8 cellular contexts compared by ENCODE assay signal in the genomic region with DNA sequence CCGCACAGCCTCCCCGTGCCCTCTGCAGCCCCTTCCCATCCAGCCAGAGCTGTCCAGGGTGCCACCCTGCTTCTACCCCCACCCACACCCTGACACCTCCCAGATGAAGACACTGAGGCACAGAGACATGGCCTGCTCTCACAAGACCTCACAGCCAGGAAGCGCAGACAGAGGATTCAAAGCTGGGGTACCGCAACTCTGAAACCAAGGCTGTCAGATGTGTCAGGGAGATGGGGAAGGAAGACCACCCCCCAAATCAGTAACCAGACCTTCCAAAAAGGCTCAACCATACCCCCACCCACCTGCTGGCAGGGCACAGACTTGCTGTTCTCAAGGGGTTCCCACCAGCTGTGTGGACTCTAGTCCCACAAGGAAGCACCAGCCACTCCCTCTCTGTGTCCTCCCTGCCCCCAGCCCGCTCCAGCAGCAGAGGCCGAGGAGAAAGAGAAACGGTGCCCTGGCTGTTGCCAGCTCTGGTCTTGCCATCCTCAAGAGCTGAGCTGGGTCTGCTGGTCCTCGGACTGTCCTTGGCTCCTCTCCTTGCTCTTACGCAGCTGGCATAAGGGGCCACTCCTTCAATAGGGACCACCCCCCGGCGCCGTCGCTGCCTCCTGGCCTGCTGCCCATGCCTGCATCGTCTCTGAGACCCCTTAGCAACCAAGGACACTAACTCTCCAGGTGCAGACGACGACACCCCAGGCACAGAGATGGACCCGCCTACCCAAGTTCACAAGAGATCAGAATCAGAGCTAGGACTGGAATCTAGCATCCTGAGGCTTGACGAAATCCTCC. TPM values are rescaled to one million over a fixed set of nuclear protein-coding genes. Genes with fewer than 3 reads are reported as not detected.
DNase-seq lines count a peak whose midpoint lies in the region; ATAC-seq lines count a peak whose summit lies in the region.

No MANE protein-coding gene starts in this region.

- WGBS in adipose tissue, 3 donors: 7 to 52% (median 10%) methylated on average over 18 of the region's 18 CpGs

- H3K4me1 Mint-ChIP-seq in activated T-cell treated with anti-CD3 and anti-CD28 coated beads, Interleukin-2, amount 50 U/mL, for 4 hours (ENCODE audit: low read depth): peaks cover 80% of the 10 kb centered on the region
- H3K4me1 Mint-ChIP-seq in stimulated activated naive CD8-positive, alpha-beta T cell treated with anti-CD3 and anti-CD28 coated beads, Interleukin-15, amount 100 ng/mL, for 72 hours: peaks cover 64% of the 10 kb centered on the region

- H3K9me3 Mint-ChIP-seq in activated T-cell treated with anti-CD3 and anti-CD28 coated beads, Interleukin-2, amount 50 U/mL, for 4 hours: no peaks in the 10 kb centered on the region
- H3K9me3 Mint-ChIP-seq in stimulated activated naive CD8-positive, alpha-beta T cell treated with anti-CD3 and anti-CD28 coated beads, Interleukin-15, amount 100 ng/mL, for 72 hours: no peaks in the 10 kb centered on the region

- peak overlapping the region; percentile 46 for H3K27ac ChIP-seq in adipose tissue (ENCODE audit: low read depth, low read length)
- H3K27ac ChIP-seq in layer of hippocampus (ENCODE audit: low read depth, low read length): peak overlapping the region; percentile 87

- H3K4me3 Mint-ChIP-seq in activated T-cell treated with anti-CD3 and anti-CD28 coated beads, Interleukin-2, amount 50 U/mL, for 4 hours: peak overlapping the region; percentile 98
- H3K4me3 Mint-ChIP-seq in stimulated activated naive CD8-positive, alpha-beta T cell treated with anti-CD3 and anti-CD28 coated beads, Interleukin-15, amount 100 ng/mL, for 72 hours: peak overlapping the region; percentile 93 to 94

- peaks cover 18% of the 10 kb centered on the region for H3K36me3 Mint-ChIP-seq in activated T-cell treated with anti-CD3 and anti-CD28 coated beads, Interleukin-2, amount 50 U/mL, for 4 hours (ENCODE audit: insufficient read depth)

- H3K27me3 ChIP-seq in layer of hippocampus (ENCODE audit: control insufficient read depth, insufficient read depth, low read length): no peaks in the 10 kb centered on the region

- no peak for ATAC-seq in activated T-cell treated with anti-CD3 and anti-CD28 coated beads, Interleukin-2, amount 50 U/mL, for 4 hours
- no peak for ATAC-seq in stimulated activated naive CD8-positive, alpha-beta T cell treated with anti-CD3 and anti-CD28 coated beads, Interleukin-15, amount 100 ng/mL, for 72 hours
- no peak for ATAC-seq in GM21619 (IDR thresholded peaks at IDR 0.05; ENCODE audit: unreplicated experiment)

- H3K27ac Mint-ChIP-seq in stimulated activated naive CD8-positive, alpha-beta T cell treated with anti-CD3 and anti-CD28 coated beads, Interleukin-15, amount 100 ng/mL, for 72 hours: peak overlapping the region; percentile 94 to 98

- no peaks in the 10 kb centered on the region for H3K27me3 Mint-ChIP-seq in activated T-cell treated with anti-CD3 and anti-CD28 coated beads, Interleukin-2, amount 50 U/mL, for 4 hours (ENCODE audit: low read depth)
- H3K27me3 Mint-ChIP-seq in stimulated activated naive CD8-positive, alpha-beta T cell treated with anti-CD3 and anti-CD28 coated beads, Interleukin-15, amount 100 ng/mL, for 72 hours: no peaks in the 10 kb centered on the region

- no peak for DNase-seq in activated T-cell treated with anti-CD3 and anti-CD28 coated beads, Interleukin-2, amount 50 U/mL, for 4 hours
- no peak for DNase-seq in activated T-cell treated with anti-CD3 and anti-CD28 coated beads, Interleukin-2, amount 50 U/mL, for 1 hour
- DNase-seq in stimulated activated naive CD8-positive, alpha-beta T cell treated with anti-CD3 and anti-CD28 coated beads, Interleukin-15, amount 100 ng/mL, for 72 hours: peak in 1 of 2 donors; percentile 50
- no peak for DNase-seq in activated gamma-delta T cell (lab: John Stamatoyannopoulos, UW)
- no peak for DNase-seq in HuH-7.5 (ENCODE audit: low spot score)

RNA-seq across cellular contexts. Expression of gene AKNA, which starts 0.7 kb away (rescaled TPM):
- 10 to 100 TPM; 77.2 to 81.7 (median 80.6) TPM for total RNA-seq in activated T-cell treated with anti-CD3 and anti-CD28 coated beads, Interleukin-2, amount 50 U/mL, for 4 hours
- 10 to 100 TPM; 10.3 to 25.5 (median 22.3) TPM for polyA plus RNA-seq in adipose tissue

RNA-seq across cellular contexts. Expression of gene ORM2, which starts 57.4 kb away (rescaled TPM):
- total RNA-seq in activated T-cell treated with anti-CD3 and anti-CD28 coated beads, Interleukin-2, amount 50 U/mL, for 4 hours: 1 to 10 TPM in 1 of 3 donors, under 1 TPM in 1, not detected in 1; 0.84 to 1.0 TPM
- polyA plus RNA-seq in adipose tissue: 1 to 10 TPM; 1.1 to 6.3 (median 3.8) TPM
